16 cellular contexts compared by ENCODE assay signal in genomic region chr5:136984772-136985455, GRCh38.
A peak's percentile ranks its signal among the peaks of the same experiment; 100 is the strongest.
DNase-seq lines count a peak whose midpoint lies in the region; ATAC-seq, FAIRE-seq and TF ChIP-seq lines count a peak whose summit lies in the region.
"Had no signal": no experiment of that assay in that cellular context is flagged by ENCODE, and none has a peak within 500 bp of the region (broad histone marks: within the 10 kb centered on the region; RNA-seq: fewer than 3 reads in every experiment).

No MANE protein-coding gene starts in this region.

- H3K4me1 Mint-ChIP-seq in neural crest cell, result peaks cover 19% of the 10 kb centered on the region
- peaks cover 2% of the 10 kb centered on the region for H3K4me1 Mint-ChIP-seq in osteocyte (ENCODE audit: unreplicated experiment)

- DNase-seq in HepG2 (ENCODE audit: low spot score), result no peak
- peak; percentile 48 for DNase-seq in Right ventricle myocardium superior
- no peak for DNase-seq in neural crest cell (ENCODE audit: low read depth, low spot score)
- no peak for DNase-seq in osteocyte (ENCODE audit: extremely low spot score, unreplicated experiment)
- DNase-seq: DMS153, EL, NCI-H1436 treated with DMSO at 0.1 percent for 48 hours, NCI-H345 had no signal

- no peak overlapping the region for H3K9ac ChIP-seq in liver (ENCODE audit: low read depth in 1 of 2, low read length in 2 of 2)
- H3K9ac ChIP-seq in HepG2 (ENCODE audit: insufficient read depth, low read depth, low read length), result no peak overlapping the region

- H3K4me3 Mint-ChIP-seq in neural crest cell (no peak overlapping the region), osteocyte (ENCODE audit: unreplicated experiment) (no peak overlapping the region)

- BruUV-seq in HepG2 (replicated peaks; lab: Mats Ljungman, UMichigan), result no TSS peak

- H3K27me3 Mint-ChIP-seq in neural crest cell (ENCODE audit: low read depth), result no peaks in the 10 kb centered on the region
- H3K27me3 Mint-ChIP-seq in osteocyte (ENCODE audit: unreplicated experiment), result no peaks in the 10 kb centered on the region

- no peak overlapping the region for H3K27ac ChIP-seq in liver (ENCODE audit: low read depth in 1 of 2, low read length in 2 of 2)
- H3K27ac ChIP-seq in HepG2 (ENCODE audit: extremely low read length, insufficient read depth, low read length), result no peak overlapping the region
- H3K27ac ChIP-seq: C4-2B, HL-60 had no signal

- no peaks in the 10 kb centered on the region for H3K27me3 ChIP-seq in liver (ENCODE audit: control insufficient read depth in 4 of 4, insufficient read depth in 4 of 4, low read length in 3 of 4)
- H3K27me3 ChIP-seq in HepG2 (ENCODE audit: control insufficient read depth in 1 of 2, insufficient read depth in 2 of 2, low read length in 2 of 2), result no peaks in the 10 kb centered on the region

- no peak overlapping the region for H3K4me3 ChIP-seq in liver (ENCODE audit: low read depth in 1 of 3, low read length in 3 of 3)
- H3K4me3 ChIP-seq in HepG2 (replicated peaks in 1 of 3; ENCODE audit: insufficient read depth in 1 of 3, low read depth in 2 of 3, low read length in 3 of 3), result no peak overlapping the region
- H3K4me3 ChIP-seq: K562 had no signal

- no peak for ATAC-seq in HepG2
- ATAC-seq in Right ventricle myocardium superior (ENCODE audit: poor library complexity), result peak; percentile 74
- no peak for ATAC-seq in HG03439 (IDR thresholded peaks at IDR 0.05; ENCODE audit: unreplicated experiment)
- no peak for ATAC-seq in GM21360 (IDR thresholded peaks at IDR 0.05; ENCODE audit: unreplicated experiment)
- no peak for ATAC-seq in HG03432 (IDR thresholded peaks at IDR 0.05; ENCODE audit: unreplicated experiment)
- ATAC-seq: K562 had no signal

- TF ChIP-seq CTCF in liver (IDR thresholded peaks at IDR 0.05; ENCODE audit: low read depth, low read length, missing input control), result no peak
- TF ChIP-seq CTCF in HepG2 (CRISPR knock-in tag; IDR thresholded peaks at IDR 0.05), result no peak
- no peak for TF ChIP-seq CTCF in neural crest cell (conservative IDR thresholded peaks at IDR 0.05)
- TF ChIP-seq CTCF in osteocyte (IDR thresholded peaks at IDR 0.05), result no peak

- intact Hi-C loops in HepG2 (cut with micrococcal nuclease; ENCODE audit: unreplicated experiment) (no loop called here), Right ventricle myocardium superior (cut with DNase I) (no loop called here)

- TF ChIP-seq EP300 in HepG2 (IDR thresholded peaks at IDR 0.05; ENCODE audit: low read depth in 2 of 2, low read length in 2 of 2) (no peak), HepG2 (CRISPR knock-in tag; IDR thresholded peaks at IDR 0.05; ENCODE audit: borderline replicate concordance) (no peak)

- no peaks in the 10 kb centered on the region for H3K79me2 ChIP-seq in HepG2 (ENCODE audit: insufficient read depth, low read length)

- in situ Hi-C loops in HepG2 (cut with HindIII; ENCODE audit: extremely low pct_ligation_motif_present, low pct_unique_long_range_greater_than_20kb), result no loop called here

- WGBS in liver, result 57% methylated on average over 4 of the region's 4 CpGs
- WGBS in HepG2 (ENCODE audit: low lambda C conversion rate), result 20% methylated on average over 4 of the region's 4 CpGs

- H3K9me3 ChIP-seq in liver (ENCODE audit: control insufficient read depth in 4 of 4, low read length in 3 of 4) (no peaks in the 10 kb centered on the region), HepG2 (ENCODE audit: low read length) (no peaks in the 10 kb centered on the region)

- H4K20me1 ChIP-seq in HepG2 (ENCODE audit: insufficient read depth, low read length), result no peaks in the 10 kb centered on the region

- no peaks in the 10 kb centered on the region for H3K36me3 Mint-ChIP-seq in neural crest cell (ENCODE audit: low read depth)
- H3K36me3 Mint-ChIP-seq in osteocyte (ENCODE audit: unreplicated experiment), result peaks cover 29% of the 10 kb centered on the region

- no peak for FAIRE-seq in HepG2 (lab: Jason Lieb, UNC)
- FAIRE-seq: A204.1, K562 had no signal

- TF ChIP-seq RAD21 in liver (IDR thresholded peaks at IDR 0.05) (no peak), HepG2 (CRISPR knock-in tag; IDR thresholded peaks at IDR 0.05) (no peak)

- H2AFZ ChIP-seq in HepG2 (ENCODE audit: low read length), result no peak overlapping the region

- TF ChIP-seq POLR2A in HepG2 (IDR thresholded peaks at IDR 0.05; ENCODE audit: insufficient read depth in 1 of 2, low read depth in 2 of 2, low read length in 2 of 2), result no peak

- H3K36me3 ChIP-seq in liver (ENCODE audit: control insufficient read depth in 4 of 4, insufficient read depth in 3 of 4, low read depth in 1 of 4, low read length in 3 of 4), result no peaks in the 10 kb centered on the region
- H3K36me3 ChIP-seq in HepG2 (replicated peaks in 1 of 2; ENCODE audit: control insufficient read depth in 1 of 2, insufficient read depth in 2 of 2, low read length in 2 of 2), result no peaks in the 10 kb centered on the region

- CTCF ChIA-PET in HepG2 (lab: Yijun Ruan, JAX; ENCODE audit: low intra/inter-chr PET ratio, low total read pairs), result no interaction called here

- H3K4me1 ChIP-seq in liver (ENCODE audit: control insufficient read depth in 4 of 4, insufficient read depth in 4 of 4, low read length in 3 of 4), result no peaks in the 10 kb centered on the region
- no peaks in the 10 kb centered on the region for H3K4me1 ChIP-seq in HepG2 (ENCODE audit: insufficient read depth, low read length)

- POLR2A ChIA-PET in HepG2 (lab: Yijun Ruan, JAX), result no interaction called here

- H3K27ac Mint-ChIP-seq in neural crest cell (ENCODE audit: unreplicated experiment), result peak overlapping the region; percentile 52
- no peak overlapping the region for H3K27ac Mint-ChIP-seq in osteocyte (ENCODE audit: unreplicated experiment)

- H3K9me3 Mint-ChIP-seq in neural crest cell, result no peaks in the 10 kb centered on the region
- no peaks in the 10 kb centered on the region for H3K9me3 Mint-ChIP-seq in osteocyte (ENCODE audit: unreplicated experiment)

- no peak overlapping the region for H3K4me2 ChIP-seq in HepG2 (ENCODE audit: low read depth, low read length)

TF ChIP-seq in liver, 16 proteins besides CTCF, POLR2A, EP300 and RAD21:
- TF ChIP-seq YY1 (IDR thresholded peaks at IDR 0.05) (no peak), NR2F2 (IDR thresholded peaks at IDR 0.05) (peak; percentile 58)

TF ChIP-seq in HepG2, 621 proteins besides CTCF, POLR2A, EP300 and RAD21:
- TF ChIP-seq ZNF850 (CRISPR knock-in tag; conservative IDR thresholded peaks at IDR 0.05), result no peak
- TF ChIP-seq NFRKB (IDR thresholded peaks at IDR 0.05), result no peak
- TF ChIP-seq PAWR (CRISPR knock-in tag; IDR thresholded peaks at IDR 0.05; ENCODE audit: borderline replicate concordance), result no peak
- TF ChIP-seq ZSCAN21 (CRISPR knock-in tag; IDR thresholded peaks at IDR 0.05; ENCODE audit: borderline replicate concordance), result no peak
- no peak for TF ChIP-seq AFF4 (CRISPR knock-in tag; IDR thresholded peaks at IDR 0.05)
- TF ChIP-seq GMEB2 (CRISPR knock-in tag; IDR thresholded peaks at IDR 0.05; ENCODE audit: low read depth), result no peak
- TF ChIP-seq DRAP1 (CRISPR knock-in tag; IDR thresholded peaks at IDR 0.05), result no peak
- no peak for TF ChIP-seq HMGA1 (CRISPR knock-in tag; conservative IDR thresholded peaks at IDR 0.05)
- no peak for TF ChIP-seq ZNF230 (CRISPR knock-in tag; IDR thresholded peaks at IDR 0.05)
